8 cellular contexts compared by ENCODE assay signal in genomic region chr15:32718822-32719716, GRCh38. TPM values are rescaled to one million over a fixed set of nuclear protein-coding genes. Genes with fewer than 3 reads are reported as not detected.
DNase-seq lines count a peak whose midpoint lies in the region; ATAC-seq, FAIRE-seq and TF ChIP-seq lines count a peak whose summit lies in the region.

No MANE protein-coding gene starts in this region.

- no peak overlapping the region for H2AFZ ChIP-seq in GM12878 (ENCODE audit: control insufficient read depth, low read depth, low read length)

- H3K4me3 ChIP-seq in GM12878 (no peak overlapping the region), liver (ENCODE audit: low read depth in 1 of 3, low read length in 3 of 3) (peak overlapping the region; percentile 35 to 62 (median 61))

- in situ Hi-C loops in GM12878 (cut with MboI), result no loop called here

- H3K9ac ChIP-seq in GM12878 (ENCODE audit: control insufficient read depth, insufficient read depth, low read length), result no peak overlapping the region
- H3K9ac ChIP-seq in liver (ENCODE audit: low read depth in 1 of 2, low read length in 2 of 2), result no peak overlapping the region

- POLR2A ChIA-PET in GM12878 (lab: Charles Lee), result no interaction called here

- WGBS in GM12878 (ENCODE audit: insufficient coverage, insufficient replicate concordance, low lambda C conversion rate, missing lambda C conversion rate), result 29% methylated on average over 58 of the region's 70 CpGs
- 2% methylated on average over 70 of the region's 70 CpGs for WGBS in liver

- SMC1A ChIA-PET in GM12878 (lab: Charles Lee; ENCODE audit: uncharacterized antibody, unreplicated experiment), result no interaction called here

- H3K27me3 ChIP-seq in GM12878 (replicated peaks in 1 of 2; ENCODE audit: control insufficient read depth in 2 of 2, insufficient read depth in 2 of 2, low read length in 1 of 2) (peaks cover 19 to 33% of the 10 kb centered on the region in 2 experiments), liver (ENCODE audit: control insufficient read depth in 4 of 4, insufficient read depth in 4 of 4, low read length in 3 of 4) (peaks cover 0 to 20% (median 3%) of the 10 kb centered on the region in 4 donors)

- no TSS peak for BruUV-seq in GM12878 (replicated peaks; lab: Mats Ljungman, UMichigan)

- RAD21 ChIA-PET in GM12878 (lab: Charles Lee; ENCODE audit: unreplicated experiment), result no interaction called here

- H3K36me3 ChIP-seq in GM12878 (ENCODE audit: control insufficient read depth in 2 of 2, insufficient read depth in 2 of 2, low read length in 1 of 2), result no peaks in the 10 kb centered on the region
- H3K36me3 ChIP-seq in liver (ENCODE audit: control insufficient read depth in 4 of 4, insufficient read depth in 3 of 4, low read depth in 1 of 4, low read length in 3 of 4), result no peaks in the 10 kb centered on the region

- H3K4me1 ChIP-seq in GM12878 (ENCODE audit: control insufficient read depth, insufficient read depth, low read length) (peaks cover 27% of the 10 kb centered on the region), liver (ENCODE audit: control insufficient read depth in 4 of 4, insufficient read depth in 4 of 4, low read length in 3 of 4) (peaks cover 11 to 26% (median 21%) of the 10 kb centered on the region in 4 donors)

- H3K9me3 ChIP-seq in GM12878 (replicated peaks; ENCODE audit: control insufficient read depth, insufficient read depth, low read length) (no peaks in the 10 kb centered on the region; the same call in 2 of the 3 replicates), liver (ENCODE audit: control insufficient read depth in 4 of 4, low read length in 3 of 4) (peaks cover 0 to 2% (median 0%) of the 10 kb centered on the region in 4 donors)

- no peak for TF ChIP-seq RAD21 in GM12878 (IDR thresholded peaks at IDR 0.05; ENCODE audit: insufficient read depth, low read depth, low read length)
- no peak for TF ChIP-seq RAD21 in liver (IDR thresholded peaks at IDR 0.05)

- peak; percentile 24 for DNase-seq in activated CD4-positive, alpha-beta T cell treated with anti-CD3 and anti-CD28 coated beads for 48 hours
- DNase-seq in activated CD4-positive, alpha-beta T cell treated with anti-CD3 and anti-CD28 coated beads for 4 hours, result no peak
- DNase-seq in GM12878 (ENCODE audit: low read depth, low spot score), result no peak
- DNase-seq in OCI-M1 (lab: John Stamatoyannopoulos, UW), result no peak
- no peak for DNase-seq in NCI-H2196 (lab: John Stamatoyannopoulos, UW; ENCODE audit: unreplicated experiment)

- TF ChIP-seq CTCF in GM12878 (IDR thresholded peaks at IDR 0.05 in 2 of 3, conservative IDR thresholded peaks at IDR 0.05 in 1 of 3; ENCODE audit: control insufficient read depth in 2 of 3, extremely low read depth in 1 of 3, insufficient read depth in 1 of 3, low read depth in 3 of 3, low read length in 3 of 3), result no peak
- no peak for TF ChIP-seq CTCF in liver (IDR thresholded peaks at IDR 0.05; ENCODE audit: low read depth, low read length, missing input control)

- intact Hi-C loops in GM12878 (cut with micrococcal nuclease; ENCODE audit: unreplicated experiment), result no loop called here

- CTCF ChIA-PET in GM12878 (lab: Yijun Ruan, JAX), result no interaction called here

- ATAC-seq in GM12878 (no peak; the same call in 2 of the 3 replicates), HG02840 (IDR thresholded peaks at IDR 0.05; ENCODE audit: low FRiP score, unreplicated experiment) (no peak)

- H3K27ac ChIP-seq in GM12878 (ENCODE audit: control insufficient read depth, insufficient read depth) (no peak overlapping the region), liver (ENCODE audit: low read depth in 1 of 2, low read length in 2 of 2) (no peak overlapping the region), temporal lobe (ENCODE audit: low read depth, low read length) (peak overlapping the region; percentile 57)

- no peak for TF ChIP-seq POLR2A in GM12878 (IDR thresholded peaks at IDR 0.05; ENCODE audit: low read depth, low read length)

- no peak for FAIRE-seq in GM12878 (lab: Jason Lieb, UNC)

- no peaks in the 10 kb centered on the region for H4K20me1 ChIP-seq in GM12878 (ENCODE audit: control insufficient read depth, insufficient read depth)

- peak overlapping the region; percentile 15 for H3K4me2 ChIP-seq in GM12878 (ENCODE audit: control insufficient read depth, insufficient read depth)

- no peak for TF ChIP-seq EP300 in GM12878 (IDR thresholded peaks at IDR 0.05; ENCODE audit: borderline replicate concordance in 1 of 2, control insufficient read depth in 1 of 2, low read depth in 2 of 2, low read length in 2 of 2)

- H3K79me2 ChIP-seq in GM12878 (ENCODE audit: control insufficient read depth, insufficient read depth, low read length), result no peaks in the 10 kb centered on the region

TF ChIP-seq in GM12878, 131 proteins besides CTCF, POLR2A, EP300 and RAD21 (continues in another document):
- TF ChIP-seq, protein P1, sequence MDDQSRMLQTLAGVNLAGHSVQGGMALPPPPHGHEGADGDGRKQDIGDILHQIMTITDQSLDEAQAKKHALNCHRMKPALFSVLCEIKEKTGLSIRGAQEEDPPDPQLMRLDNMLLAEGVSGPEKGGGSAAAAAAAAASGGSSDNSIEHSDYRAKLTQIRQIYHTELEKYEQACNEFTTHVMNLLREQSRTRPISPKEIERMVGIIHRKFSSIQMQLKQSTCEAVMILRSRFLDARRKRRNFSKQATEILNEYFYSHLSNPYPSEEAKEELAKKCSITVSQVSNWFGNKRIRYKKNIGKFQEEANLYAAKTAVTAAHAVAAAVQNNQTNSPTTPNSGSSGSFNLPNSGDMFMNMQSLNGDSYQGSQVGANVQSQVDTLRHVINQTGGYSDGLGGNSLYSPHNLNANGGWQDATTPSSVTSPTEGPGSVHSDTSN (IDR thresholded peaks at IDR 0.05; ENCODE audit: insufficient replicate concordance, low read depth, low read length), result no peak
- TF ChIP-seq ZBTB33 (IDR thresholded peaks at IDR 0.05) (no peak), MEF2A (IDR thresholded peaks at IDR 0.05; ENCODE audit: insufficient read depth, low read depth, low read length) (no peak)

TF ChIP-seq in liver, 16 proteins besides CTCF, POLR2A, EP300 and RAD21:
- TF ChIP-seq ZBTB33 (IDR thresholded peaks at IDR 0.05) (no peak), FOXA1 (IDR thresholded peaks at IDR 0.05) (no peak)

RNA-seq across cellular contexts. Expression of gene GREM1, which starts 1.3 kb away (rescaled TPM):
- total RNA-seq in GM12878 (2013; cell fraction: nucleolus; rRNA removed), result not detected in 2 replicates
- total RNA-seq in GM12878 (2014; rRNA removed), result not detected in 2 replicates
- not detected in 2 replicates for total RNA-seq in GM12878 (2014; rRNA removed; fragmentation: Illumina TruSeq; extraction: Trizol)
- 0.36 and 0.53 TPM in 2 replicates for total RNA-seq in GM12878 (2021)
- polyA plus RNA-seq in GM12878 (2011; ENCODE audit: low read depth), result not detected
- polyA plus RNA-seq in GM12878 (2011; rRNA removed), result not detected in 2 replicates
- not detected in 2 replicates for polyA plus RNA-seq in GM12878 (2011; cell fraction: cytosol; rRNA removed)
- polyA plus RNA-seq in GM12878 (2011; cell fraction: nucleus; rRNA removed), result not detected in 2 replicates
- not detected in 2 replicates for polyA plus RNA-seq in GM12878 (2012)
- not detected in 2 replicates for polyA plus RNA-seq in GM12878 (2014; fragmentation: Illumina TruSeq; extraction: Trizol)
- polyA plus RNA-seq in GM12878 (2014; fragmentation: Nextera tagmentation; extraction: Ambion mirVana), result not detected
- not detected in 2 replicates for polyA plus RNA-seq in GM12878 (2014; rRNA removed)
- under 1 TPM; 0.08 TPM for polyA plus RNA-seq in GM12878 (2016; fragmentation: Nextera tagmentation; extraction: Ambion mirVana)
- polyA minus RNA-seq in GM12878 (2011; rRNA and poly(A)+ RNA removed), result not detected in 2 replicates
- polyA minus RNA-seq in GM12878 (2011; cell fraction: cytosol; rRNA and poly(A)+ RNA removed), result not detected in 2 replicates
- polyA minus RNA-seq in GM12878 (2011; cell fraction: nucleus; rRNA and poly(A)+ RNA removed), result not detected in 2 replicates
- 1 to 10 TPM in 1 of 2 donors, under 1 TPM in 1; under 0.01 to 1.6 TPM for total RNA-seq in liver
- polyA plus RNA-seq in liver, result under 1 TPM; 0.46 to 0.54 TPM
- total RNA-seq in temporal lobe, result 8.1 TPM
